ENCODE assay signal across 1 cellular context in the genomic region with DNA sequence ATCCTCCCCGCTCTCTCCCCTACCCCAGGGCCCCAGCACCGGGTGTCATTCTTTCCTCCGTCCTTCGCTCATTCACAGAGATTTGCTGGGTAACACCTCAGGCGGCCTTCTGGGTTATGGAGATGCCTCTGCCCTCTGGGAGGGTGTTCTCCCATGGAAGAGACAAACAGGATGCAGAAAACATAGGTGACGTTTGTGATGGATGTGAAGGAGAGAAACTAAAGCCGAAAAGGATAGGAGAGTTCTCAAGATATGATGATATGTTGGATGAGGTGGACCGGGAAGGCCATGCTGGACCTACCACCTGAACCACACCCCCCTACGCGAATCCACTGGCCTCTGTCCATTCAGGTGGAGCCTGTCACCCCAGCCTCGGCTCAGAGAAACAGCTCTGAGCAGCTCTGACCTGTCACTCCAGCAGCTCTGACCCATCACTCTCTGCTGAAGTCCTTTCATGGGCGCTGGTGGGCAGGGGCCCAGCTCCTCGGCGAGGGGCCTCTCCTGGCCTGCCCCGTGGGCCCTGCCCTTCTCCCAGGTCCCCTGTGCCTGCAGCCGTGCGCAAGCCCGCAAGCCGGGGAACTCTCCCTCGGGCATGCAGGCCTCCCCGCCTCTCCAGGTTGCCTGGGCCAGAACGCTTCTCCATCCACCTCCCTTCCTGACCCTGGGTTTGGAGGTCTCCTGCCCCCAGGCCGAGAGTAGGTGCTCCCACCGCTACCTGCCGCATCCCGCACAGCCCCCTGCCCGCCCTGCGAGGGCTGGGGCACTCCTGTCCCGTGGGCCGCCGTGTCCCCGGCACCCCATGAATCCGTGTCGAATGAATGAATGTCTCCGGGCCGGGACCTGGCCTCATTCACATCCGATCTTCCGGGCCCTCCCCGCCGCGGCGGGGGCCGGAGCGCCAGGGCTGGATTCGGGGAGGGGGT.
TF ChIP-seq lines count a peak whose summit lies in the region.

No MANE protein-coding gene starts in this region.

TF ChIP-seq in HepG2, 621 proteins besides CTCF, POLR2A, EP300 and RAD21 (continued from another document):
- TF ChIP-seq NFIC (IDR thresholded peaks at IDR 0.05; ENCODE audit: low read length) (no peak), ZNF761 (CRISPR knock-in tag; conservative IDR thresholded peaks at IDR 0.05) (no peak), SIX4 (CRISPR knock-in tag; IDR thresholded peaks at IDR 0.05) (no peak), ZMAT5 (CRISPR knock-in tag; IDR thresholded peaks at IDR 0.05; ENCODE audit: borderline replicate concordance, low read depth) (no peak)
